ENCODE assay signal across 23 cellular contexts in genomic region chr4:53785996-53786395, GRCh38.
"Had no signal": no experiment of that assay in that cellular context is flagged by ENCODE, and none has a peak within 500 bp of the region (broad histone marks: within the 10 kb centered on the region; RNA-seq: fewer than 3 reads in every experiment).

No MANE protein-coding gene starts in this region.

- H3K4me3 Mint-ChIP-seq: activated CD4-positive, alpha-beta T cell treated with anti-CD3 and anti-CD28 coated beads, Interleukin-2, amount 10 ng/mL, durations not matched to agents 7 days and 5 days; activated naive CD4-positive, alpha-beta T cell treated with anti-CD3 and anti-CD28 coated beads, Interleukin-2, amount 10 ng/mL, durations not matched to agents 7 days and 5 days; activated naive CD8-positive, alpha-beta T cell treated with anti-CD3 and anti-CD28 coated beads, Interleukin-2, amount 50 U/mL, for 24 hours; activated T-cell treated with anti-CD3 and anti-CD28 coated beads, Interleukin-2, amount 50 U/mL, for 4 hours; central memory CD8-positive, alpha-beta T cell; naive thymus-derived CD4-positive, alpha-beta T cell; type B pancreatic cell had no signal

- H3K4me1 Mint-ChIP-seq: activated CD4-positive, alpha-beta T cell treated with anti-CD3 and anti-CD28 coated beads, Interleukin-2, amount 10 ng/mL, durations not matched to agents 7 days and 5 days; activated naive CD4-positive, alpha-beta T cell treated with anti-CD3 and anti-CD28 coated beads, Interleukin-2, amount 10 ng/mL, durations not matched to agents 7 days and 5 days; activated naive CD8-positive, alpha-beta T cell treated with anti-CD3 and anti-CD28 coated beads, Interleukin-2, amount 50 U/mL, for 24 hours; central memory CD8-positive, alpha-beta T cell had no signal

- ATAC-seq: activated CD4-positive, CD25-positive, alpha-beta regulatory T cell treated with anti-CD3 and anti-CD28 coated beads, Interleukin-2, amount 50 U/mL, for 24 hours; activated naive CD8-positive, alpha-beta T cell treated with anti-CD3 and anti-CD28 coated beads, Interleukin-2, amount 50 U/mL, for 24 hours; activated T-cell treated with anti-CD3 and anti-CD28 coated beads, Interleukin-2, amount 50 U/mL, for 4 hours; esophagus mucosa; foreskin keratinocyte; naive thymus-derived CD4-positive, alpha-beta T cell; psoas muscle had no signal

- H3K4me3 ChIP-seq: ascending aorta, coronary artery, ovary, psoas muscle, stomach had no signal

- H3K9me3 ChIP-seq: ascending aorta, ovary, psoas muscle, stomach had no signal

- H3K4me1 ChIP-seq: ascending aorta, foreskin keratinocyte, psoas muscle, stomach had no signal

- H3K36me3 Mint-ChIP-seq: activated naive CD4-positive, alpha-beta T cell treated with anti-CD3 and anti-CD28 coated beads, Interleukin-2, amount 10 ng/mL, durations not matched to agents 7 days and 5 days; naive thymus-derived CD4-positive, alpha-beta T cell; type B pancreatic cell had no signal

- H3K36me3 ChIP-seq: ascending aorta, ovary, stomach had no signal

- H3K27ac ChIP-seq: ascending aorta, coronary artery, foreskin keratinocyte, ovary, psoas muscle had no signal

- H3K27ac Mint-ChIP-seq: activated CD4-positive, alpha-beta T cell treated with anti-CD3 and anti-CD28 coated beads, Interleukin-2, amount 10 ng/mL, durations not matched to agents 7 days and 5 days; activated naive CD4-positive, alpha-beta T cell treated with anti-CD3 and anti-CD28 coated beads, Interleukin-2, amount 10 ng/mL, durations not matched to agents 7 days and 5 days; activated naive CD8-positive, alpha-beta T cell treated with anti-CD3 and anti-CD28 coated beads, Interleukin-2, amount 50 U/mL, for 24 hours; naive thymus-derived CD4-positive, alpha-beta T cell; type B pancreatic cell had no signal

- H3K27me3 ChIP-seq: ascending aorta, ovary, stomach had no signal

- H3K9me3 Mint-ChIP-seq: activated CD4-positive, alpha-beta T cell treated with anti-CD3 and anti-CD28 coated beads, Interleukin-2, amount 10 ng/mL, durations not matched to agents 7 days and 5 days; activated naive CD4-positive, alpha-beta T cell treated with anti-CD3 and anti-CD28 coated beads, Interleukin-2, amount 10 ng/mL, durations not matched to agents 7 days and 5 days; activated naive CD8-positive, alpha-beta T cell treated with anti-CD3 and anti-CD28 coated beads, Interleukin-2, amount 50 U/mL, for 24 hours; activated T-cell treated with anti-CD3 and anti-CD28 coated beads, Interleukin-2, amount 50 U/mL, for 4 hours; type B pancreatic cell had no signal

- DNase-seq: activated CD4-positive, alpha-beta T cell treated with anti-CD3 and anti-CD28 coated beads, Interleukin-2, amount 10 ng/mL, durations not matched to agents 7 days and 5 days; activated CD8-positive, alpha-beta memory T cell treated with anti-CD3 and anti-CD28 coated beads, Interleukin-2, amount 50 U/mL, for 4 hours; activated effector memory CD4-positive, alpha-beta T cell treated with Interleukin-2 at 50 U/mL for 16 hours; activated naive CD4-positive, alpha-beta T cell treated with anti-CD3 and anti-CD28 coated beads, Interleukin-2, amount 10 ng/mL, durations not matched to agents 7 days and 5 days; activated naive CD8-positive, alpha-beta T cell treated with anti-CD3 and anti-CD28 coated beads, Interleukin-2, amount 50 U/mL, for 24 hours; activated T-cell treated with anti-CD3 and anti-CD28 coated beads, Interleukin-2, amount 50 U/mL, for 4 hours; foreskin keratinocyte; hypothalamus; kidney; naive thymus-derived CD4-positive, alpha-beta T cell; psoas muscle; right cardiac atrium; stimulated activated CD4-positive, alpha-beta T cell treated with anti-CD3 and anti-CD28 coated beads, Interleukin-4, amount 100 ng/mL, for 1 hour; stomach; T-helper 1 cell; T1000 had no signal

- H3K27me3 Mint-ChIP-seq: activated naive CD4-positive, alpha-beta T cell treated with anti-CD3 and anti-CD28 coated beads, Interleukin-2, amount 10 ng/mL, durations not matched to agents 7 days and 5 days had no signal
